ENCODE assay signal across 9 cellular contexts in genomic region chrX:14697453-14697852, GRCh38.
DNase-seq lines count a peak whose midpoint lies in the region; ATAC-seq and TF ChIP-seq lines count a peak whose summit lies in the region.
"Had no signal": no experiment of that assay in that cellular context is flagged by ENCODE, and none has a peak within 500 bp of the region (broad histone marks: within the 10 kb centered on the region; RNA-seq: fewer than 3 reads in every experiment).

No MANE protein-coding gene starts in this region.

- H3K27me3 ChIP-seq in SK-N-SH (ENCODE audit: insufficient read depth): no peaks in the 10 kb centered on the region

- ATAC-seq in HG03354 (IDR thresholded peaks at IDR 0.05; ENCODE audit: poor library complexity, severe bottlenecking, unreplicated experiment): peak; percentile 91

- CTCF ChIA-PET in SK-N-SH (lab: Yijun Ruan, JAX): interaction anchor here (0.6 to 1.2 kb wide), 3 partner anchors 18 to 24 kb away, joined by 3 read pairs; no protein-coding TSS in a partner anchor

- no peaks in the 10 kb centered on the region for H3K9me3 ChIP-seq in SK-N-SH

- H3K27ac ChIP-seq in SK-N-SH (ENCODE audit: low read depth in 2 of 2, low read length in 1 of 2): no peak overlapping the region
- H3K27ac ChIP-seq: epithelial cell of prostate had no signal

- no peaks in the 10 kb centered on the region for H3K79me2 ChIP-seq in SK-N-SH (ENCODE audit: insufficient read depth)

- 18% methylated on average over 3 of the region's 3 CpGs for WGBS in SK-N-SH (ENCODE audit: low lambda C conversion rate)

- POLR2A ChIA-PET in SK-N-SH (lab: Yijun Ruan, JAX): no interaction called here

- TF ChIP-seq EP300 in SK-N-SH (IDR thresholded peaks at IDR 0.05; ENCODE audit: borderline replicate concordance in 1 of 2, low read depth in 1 of 2, low read length in 1 of 2): no peak

- H3K4me2 ChIP-seq in SK-N-SH: no peak overlapping the region

- H2AFZ ChIP-seq in SK-N-SH (ENCODE audit: low read depth): no peak overlapping the region

- no peaks in the 10 kb centered on the region for H3K4me1 ChIP-seq in SK-N-SH (ENCODE audit: control insufficient read depth in 1 of 2, insufficient read depth in 2 of 2, low read depth in 1 of 2, low read length in 1 of 2)

- H3F3A ChIP-seq in SK-N-SH (replicated peaks; ENCODE audit: insufficient read depth): no peaks in the 10 kb centered on the region

- H3K36me3 ChIP-seq in SK-N-SH (replicated peaks in 1 of 2; ENCODE audit: control insufficient read depth in 1 of 2, insufficient read depth in 2 of 2, low read length in 1 of 2): no peaks in the 10 kb centered on the region

- DNase-seq in AG10803 (ENCODE audit: low read depth) (no peak), SK-N-SH (peak; percentile 59), fibroblast of peridontal ligament (ENCODE audit: extremely low read depth) (peak; percentile 4), 8988T (no peak), HuH-7.5 (ENCODE audit: low spot score) (no peak)
- DNase-seq in stimulated activated CD8-positive, alpha-beta memory T cell treated with anti-CD3 and anti-CD28 coated beads, Interleukin-7, amount 100 ng/mL, for 24 hours (ENCODE audit: low read depth): peak; percentile 1

- H3K9ac ChIP-seq in SK-N-SH: no peak overlapping the region

- TF ChIP-seq CTCF in AG10803 (conservative IDR thresholded peaks at IDR 0.05; ENCODE audit: low read length) (peak; percentile 40), GM12872 (IDR thresholded peaks at IDR 0.05; ENCODE audit: insufficient read depth, low read depth, low read length) (peak; percentile 73), SK-N-SH (IDR thresholded peaks at IDR 0.05) (peak; percentile 74)

- no peaks in the 10 kb centered on the region for H3K9me2 ChIP-seq in SK-N-SH

- peak; percentile 62 for TF ChIP-seq RAD21 in SK-N-SH (IDR thresholded peaks at IDR 0.05; ENCODE audit: low read length)

- H3K4me3 ChIP-seq in AG10803 (ENCODE audit: low read length) (no peak overlapping the region), SK-N-SH (ENCODE audit: low read depth in 2 of 2, low read length in 1 of 2) (no peak overlapping the region)

- no peaks in the 10 kb centered on the region for H4K20me1 ChIP-seq in SK-N-SH (ENCODE audit: insufficient read depth)

TF ChIP-seq in SK-N-SH, 30 proteins besides CTCF, POLR2A, EP300 and RAD21:
- TF ChIP-seq MAX (IDR thresholded peaks at IDR 0.05; ENCODE audit: low read depth) (no peak), SMC3 (IDR thresholded peaks at IDR 0.05; ENCODE audit: low read depth, low read length) (peak; percentile 27; the same call in 1 of the 2 replicates), NRF1 (IDR thresholded peaks at IDR 0.05; ENCODE audit: low read depth, low read length) (no peak)

Comparison
In these comparisons a context has a peak if more than half of its experiments do, and no peak if none do; other contexts are left out.
1. DNase-seq: peak in SK-N-SH (single experiment), fibroblast of peridontal ligament (single experiment) and stimulated activated CD8-positive, alpha-beta memory T cell treated with anti-CD3 and anti-CD28 coated beads, Interleukin-7, amount 100 ng/mL, for 24 hours (single experiment); none in AG10803 (single experiment), 8988T (single experiment) and HuH-7.5 (single experiment).
2. Peak in every context shown above with its lines, with median percentiles within 50 percentile points of each other: CTCF ChIP-seq.